In the genomic region with DNA sequence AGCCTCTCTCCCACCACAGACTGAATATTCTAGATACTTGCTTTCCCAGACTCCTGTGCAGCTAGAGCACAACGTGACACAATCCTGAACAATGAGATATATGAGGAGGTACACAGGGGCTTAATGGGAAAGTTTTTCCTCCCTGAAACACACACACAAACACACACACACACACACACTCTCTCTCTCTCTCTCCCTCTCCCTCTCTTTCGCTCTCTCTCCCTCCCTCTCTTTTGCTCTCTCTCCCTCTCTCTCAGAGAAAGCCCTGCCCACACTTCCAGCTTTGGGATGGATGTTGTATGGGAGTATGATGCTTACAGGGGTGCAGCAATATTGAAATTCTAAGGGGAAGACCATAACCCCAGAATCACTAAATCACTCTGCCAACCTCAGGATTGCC, we compare ENCODE assay signal across 20 cellular contexts.
DNase-seq lines count a peak whose midpoint lies in the region; ATAC-seq, FAIRE-seq and TF ChIP-seq lines count a peak whose summit lies in the region.
"Had no signal": no experiment of that assay in that cellular context is flagged by ENCODE, and none has a peak within 500 bp of the region (broad histone marks: within the 10 kb centered on the region; RNA-seq: fewer than 3 reads in every experiment).

No MANE protein-coding gene starts in this region.

- H3K4me3 ChIP-seq in adipocyte (ENCODE audit: low read length) (peak overlapping the region; percentile 24), keratinocyte (ENCODE audit: control insufficient read depth in 2 of 3, extremely low read depth in 1 of 3, insufficient read depth in 2 of 3, low read depth in 1 of 3, low read length in 3 of 3) (no peak overlapping the region), colonic mucosa (no peak overlapping the region)

- dilution Hi-C loops in keratinocyte (cut with MboI; ENCODE audit: extremely low pct_ligation_motif_present, low sequenced_read_pairs) = no loop called here

- H3K9ac ChIP-seq in adipocyte (ENCODE audit: low read length) (no peak overlapping the region), keratinocyte (ENCODE audit: control insufficient read depth, extremely low read depth, insufficient read depth, low read length) (no peak overlapping the region), colonic mucosa (ENCODE audit: low read depth in 2 of 2, low read length in 2 of 2) (no peak overlapping the region)

- no peak for ATAC-seq in GM19023 (IDR thresholded peaks at IDR 0.05; ENCODE audit: unreplicated experiment)
- ATAC-seq: HCT116 had no signal

- no peak overlapping the region for H2AFZ ChIP-seq in keratinocyte (ENCODE audit: control insufficient read depth, low read length)

- H4K20me1 ChIP-seq in keratinocyte (ENCODE audit: control insufficient read depth, extremely low read depth, insufficient read depth, low read length) = no peaks in the 10 kb centered on the region

- H3K9me3 ChIP-seq in adipocyte (ENCODE audit: control insufficient read depth, low read length) (peaks cover 8% of the 10 kb centered on the region), keratinocyte (ENCODE audit: control insufficient read depth, low read depth, low read length) (no peaks in the 10 kb centered on the region), colonic mucosa (no peaks in the 10 kb centered on the region)
- H3K9me3 ChIP-seq: BE2C had no signal

- no peaks in the 10 kb centered on the region for H3K79me2 ChIP-seq in keratinocyte (ENCODE audit: control insufficient read depth, insufficient read depth, low read length)

- no peak overlapping the region for H3K4me2 ChIP-seq in keratinocyte (ENCODE audit: control insufficient read depth, extremely low read depth, insufficient read depth, low read depth, low read length)

- H3K4me1 ChIP-seq in adipocyte (ENCODE audit: control insufficient read depth, insufficient read depth, low read length) = peaks cover 17% of the 10 kb centered on the region
- no peaks in the 10 kb centered on the region for H3K4me1 ChIP-seq in keratinocyte (ENCODE audit: control insufficient read depth, extremely low read depth, insufficient read depth, low read length)
- H3K4me1 ChIP-seq in colonic mucosa = no peaks in the 10 kb centered on the region

- intact Hi-C loops in colonic mucosa (cut with DNase I) = no loop called here

- no peak for DNase-seq in GM19239 (ENCODE audit: insufficient read length, low spot score)
- no peak for DNase-seq in adipocyte (ENCODE audit: low read depth)
- DNase-seq in keratinocyte (ENCODE audit: low read depth, low spot score) = no peak
- DNase-seq in colonic mucosa = no peak
- no peak for DNase-seq in effector CD4-positive, alpha-beta T cell
- DNase-seq: ACHN; BE2C; CD4-positive, alpha-beta memory T cell; DMS153; DMS79; GDM1; GOT3; H7; IMR-90 had no signal

- TF ChIP-seq CTCF in keratinocyte (optimal IDR thresholded peaks at IDR 0.05 in 1 of 3, IDR thresholded peaks at IDR 0.05 in 1 of 3, conservative IDR thresholded peaks at IDR 0.05 in 1 of 3; ENCODE audit: extremely low read depth in 1 of 3, insufficient read depth in 2 of 3, low read length in 3 of 3) (no peak), colonic mucosa (IDR thresholded peaks at IDR 0.05) (no peak)

- no peaks in the 10 kb centered on the region for H3K9me1 ChIP-seq in keratinocyte (ENCODE audit: control insufficient read depth, extremely low read depth, insufficient read depth, low read length)

- H3K36me3 ChIP-seq in adipocyte (ENCODE audit: control insufficient read depth, insufficient read depth, low read length, severe bottlenecking) (no peaks in the 10 kb centered on the region), keratinocyte (ENCODE audit: control insufficient read depth in 2 of 2, extremely low read depth in 1 of 2, insufficient read depth in 2 of 2, low read length in 2 of 2) (no peaks in the 10 kb centered on the region), colonic mucosa (no peaks in the 10 kb centered on the region)
- H3K36me3 ChIP-seq: BE2C had no signal

- H3K27me3 ChIP-seq in adipocyte (replicated peaks; ENCODE audit: control insufficient read depth, insufficient read depth, low read length) = no peaks in the 10 kb centered on the region
- no peaks in the 10 kb centered on the region for H3K27me3 ChIP-seq in keratinocyte (ENCODE audit: control insufficient read depth, extremely low read depth, insufficient read depth, low read length)
- H3K27me3 ChIP-seq in colonic mucosa = no peaks in the 10 kb centered on the region
- H3K27me3 ChIP-seq: BE2C had no signal

- FAIRE-seq in GM19239 (lab: Jason Lieb, UNC) (peak; percentile 48), keratinocyte (lab: Jason Lieb, UNC) (peak; percentile 32)
- FAIRE-seq: A204.1, GM12892, GM18507, HTR-8/SVneo had no signal

- H3K27ac ChIP-seq in keratinocyte (ENCODE audit: control insufficient read depth, insufficient read depth, low read length) (no peak overlapping the region), colonic mucosa (no peak overlapping the region)
